In the genomic region with DNA sequence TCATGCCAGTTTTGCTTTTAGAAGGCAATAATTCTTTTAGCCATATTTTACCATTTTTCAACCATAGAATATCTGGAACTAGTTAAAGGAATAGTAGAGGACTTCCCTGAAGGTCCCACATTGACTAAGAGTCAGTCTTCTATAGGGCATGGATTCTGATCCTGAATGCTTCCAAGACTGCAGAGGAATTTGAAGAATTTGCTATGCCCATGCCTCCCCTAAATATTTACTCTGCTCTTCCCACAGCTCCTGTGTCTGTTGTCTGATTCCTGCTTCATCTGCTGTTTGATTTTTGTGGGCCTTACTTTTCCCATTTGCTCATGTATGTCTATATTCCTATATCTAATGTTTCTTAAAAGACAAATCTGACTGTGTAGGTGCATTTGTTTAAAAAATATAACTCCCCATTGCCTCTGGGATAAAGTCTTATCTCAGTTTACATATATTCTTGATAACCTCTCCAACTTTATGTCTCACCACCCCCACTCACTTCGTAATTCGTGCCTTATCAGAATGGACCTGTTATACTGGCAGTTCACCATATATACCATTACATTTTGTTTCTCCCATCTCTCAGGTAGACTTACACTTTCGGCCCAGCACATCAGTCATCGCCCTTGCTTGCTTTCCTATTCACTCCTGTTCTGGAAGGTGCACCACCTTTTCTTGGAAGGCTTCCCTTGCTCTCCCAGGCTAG, we compare ENCODE assay signal across 2 cellular contexts.
A peak's percentile ranks its signal among the peaks of the same experiment; 100 is the strongest.
TF ChIP-seq lines count a peak whose summit lies in the region.

No MANE protein-coding gene starts in this region.

TF ChIP-seq in Ishikawa, 13 proteins besides CTCF, POLR2A, EP300 and RAD21:
- TF ChIP-seq USF1 (IDR thresholded peaks at IDR 0.05) (no peak), TEAD4 (IDR thresholded peaks at IDR 0.05) (peak; percentile 61)

TF ChIP-seq in H1, 55 proteins besides CTCF, POLR2A, EP300 and RAD21:
- TF ChIP-seq RNF2 (IDR thresholded peaks at IDR 0.05; ENCODE audit: borderline replicate concordance, low read depth, low read length, missing control alignments, poor library complexity, severe bottlenecking) (no peak), TEAD4 (IDR thresholded peaks at IDR 0.05; ENCODE audit: low read depth, low read length) (peak; percentile 93)
